Comparison of ENCODE assay signal across 29 cellular contexts in genomic region chr7:103649052-103649451, GRCh38.
"Had no signal": no experiment of that assay in that cellular context is flagged by ENCODE, and none has a peak within 500 bp of the region (broad histone marks: within the 10 kb centered on the region; RNA-seq: fewer than 3 reads in every experiment).

No MANE protein-coding gene starts in this region.

- H3K4me3 Mint-ChIP-seq: dendritic cell treated with granulocyte-macrophage colony-stimulating factor and Interleukin-4, amounts not matched to agents 40 ng/mL and 50 ng/mL, for 4 days; effector memory CD8-positive, alpha-beta T cell; endodermal cell had no signal

- H3K4me1 ChIP-seq: colonic mucosa, esophagus muscularis mucosa, esophagus squamous epithelium, foreskin keratinocyte, gastrocnemius medialis, gastroesophageal sphincter, heart left ventricle, heart right ventricle had no signal

- DNase-seq: colonic mucosa; cortex of kidney; dermis blood vessel endothelial cell; dorsolateral prefrontal cortex; effector CD4-positive, alpha-beta T cell; effector CD8-positive, alpha-beta T cell; effector memory CD4-positive, alpha-beta T cell; effector memory CD8-positive, alpha-beta T cell; endodermal cell; erythroblast; esophagus squamous epithelium; foreskin fibroblast; foreskin keratinocyte; foreskin melanocyte; gastrocnemius medialis; glutamatergic neuron; head of caudate nucleus; heart left ventricle; heart right ventricle had no signal

- H3K9me3 ChIP-seq: colonic mucosa had no signal

- H3K4me3 ChIP-seq: colonic mucosa, coronary artery, dorsolateral prefrontal cortex, esophagus muscularis mucosa, esophagus squamous epithelium, gastrocnemius medialis, gastroesophageal sphincter, heart left ventricle, heart right ventricle had no signal

- H3K27ac Mint-ChIP-seq: dendritic cell treated with granulocyte-macrophage colony-stimulating factor and Interleukin-4, amounts not matched to agents 40 ng/mL and 50 ng/mL, for 4 days; effector memory CD8-positive, alpha-beta T cell; endodermal cell had no signal

- FAIRE-seq: colon, endometrium, endothelial cell of umbilical vein, frontal cortex had no signal

- H3K27me3 ChIP-seq: colonic mucosa, esophagus muscularis mucosa, esophagus squamous epithelium, gastrocnemius medialis, gastroesophageal sphincter, heart left ventricle, heart right ventricle had no signal

- H3K36me3 ChIP-seq: colonic mucosa, esophagus muscularis mucosa, esophagus squamous epithelium, gastrocnemius medialis, gastroesophageal sphincter, heart left ventricle, heart right ventricle had no signal

- ATAC-seq: effector memory CD8-positive, alpha-beta T cell; esophagus mucosa; foreskin keratinocyte; gastrocnemius medialis; gastroesophageal sphincter; heart left ventricle; heart right ventricle had no signal

- H3K27ac ChIP-seq: colonic mucosa, coronary artery, dorsolateral prefrontal cortex, epithelial cell of prostate, esophagus muscularis mucosa, esophagus squamous epithelium, foreskin keratinocyte, gastrocnemius medialis, gastroesophageal sphincter, heart left ventricle, heart right ventricle had no signal

- H3K27me3 Mint-ChIP-seq: dendritic cell treated with granulocyte-macrophage colony-stimulating factor and Interleukin-4, amounts not matched to agents 40 ng/mL and 50 ng/mL, for 4 days; effector memory CD8-positive, alpha-beta T cell had no signal
